ENCODE assay signal across 19 cellular contexts in genomic region chr12:62907561-62907960, GRCh38. TPM values are rescaled to one million over a fixed set of nuclear protein-coding genes. Genes with fewer than 3 reads are reported as not detected.
A peak's percentile ranks its signal among the peaks of the same experiment; 100 is the strongest.
DNase-seq lines count a peak whose midpoint lies in the region; ATAC-seq and TF ChIP-seq lines count a peak whose summit lies in the region.
"Had no signal": no experiment of that assay in that cellular context is flagged by ENCODE, and none has a peak within 500 bp of the region (broad histone marks: within the 10 kb centered on the region; RNA-seq: fewer than 3 reads in every experiment).

No MANE protein-coding gene starts in this region.

- in situ Hi-C loops in transverse colon (cut with MboI; ENCODE audit: low pct_ligation_motif_present in 1 of 4, low pct_unique_long_range_greater_than_20kb in 1 of 4, low sequenced_read_pairs in 3 of 4), result no loop called here

- H3K4me1 ChIP-seq in Loucy (ENCODE audit: insufficient read depth, low read length, poor library complexity, severe bottlenecking) (peaks cover 59% of the 10 kb centered on the region), transverse colon (no peaks in the 10 kb centered on the region)
- H3K4me1 ChIP-seq: Peyer's patch had no signal

- WGBS in transverse colon (ENCODE audit: low coverage in 1 of 2), 2 donors, result 40 to 52% methylated on average over 2 of the region's 2 CpGs

- H2AFZ ChIP-seq in Loucy (ENCODE audit: low read length), result no peak overlapping the region

- intact Hi-C loops in transverse colon (cut with DNase I; ENCODE audit: low total_unique reads), result no loop called here

- H3K36me3 ChIP-seq in Loucy (ENCODE audit: insufficient read depth, low read length) (no peaks in the 10 kb centered on the region), WERI-Rb-1 (peaks cover 3% of the 10 kb centered on the region; the same call in 1 of the 2 replicates), transverse colon (no peaks in the 10 kb centered on the region)
- H3K36me3 ChIP-seq: Peyer's patch had no signal

- no peak for TF ChIP-seq POLR2A in transverse colon (IDR thresholded peaks at IDR 0.05)

- H3K4me3 ChIP-seq in Loucy (ENCODE audit: low read length, poor library complexity, severe bottlenecking) (no peak overlapping the region), WERI-Rb-1 (ENCODE audit: low read depth, low read length) (no peak overlapping the region), transverse colon (no peak overlapping the region)
- H3K4me3 ChIP-seq: Peyer's patch, SK-N-MC had no signal

- no peak for ATAC-seq in HG02885 (IDR thresholded peaks at IDR 0.05; ENCODE audit: poor library complexity, unreplicated experiment)

- peak overlapping the region; percentile 2 for H3K9ac ChIP-seq in Loucy (ENCODE audit: low read depth, low read length, poor library complexity, severe bottlenecking)

- H3K9me3 ChIP-seq in Loucy (ENCODE audit: insufficient read depth, low read depth, low read length) (no peaks in the 10 kb centered on the region), WERI-Rb-1 (ENCODE audit: severe bottlenecking) (no peaks in the 10 kb centered on the region), transverse colon (no peaks in the 10 kb centered on the region)
- H3K9me3 ChIP-seq: Peyer's patch had no signal

- H3K79me2 ChIP-seq in Loucy (ENCODE audit: insufficient read depth, low read length), result peaks cover 66% of the 10 kb centered on the region

- no peak for DNase-seq in WERI-Rb-1
- DNase-seq in superior temporal gyrus (ENCODE audit: extremely low spot score), result peak; percentile 51
- DNase-seq in transverse colon, result no peak
- DNase-seq in dermis blood vessel endothelial cell, result no peak
- DNase-seq: Calu3, DMS79 treated with DMSO at 0.1 percent for 48 hours, NCI-H1092 treated with DMSO at 0.1 percent for 48 hours, NCI-H1436, NCI-H187, NCI-H2081 treated with DMSO at 0.1 percent for 48 hours, NCI-H446, NCI-H524 treated with DMSO at 0.1 percent for 48 hours, Peyer's patch, SIG-M5 had no signal

- H3K27ac ChIP-seq in WERI-Rb-1 (peak overlapping the region; percentile 42), cingulate gyrus (ENCODE audit: low read depth, low read length) (peak overlapping the region; percentile 70), transverse colon (no peak overlapping the region)
- H3K27ac ChIP-seq: HL-60, Peyer's patch, SK-N-MC had no signal

- no peaks in the 10 kb centered on the region for H3K9me2 ChIP-seq in Loucy (replicated peaks; ENCODE audit: low read depth, low read length)

- no peak for TF ChIP-seq CTCF in Loucy (conservative IDR thresholded peaks at IDR 0.05; ENCODE audit: low read length)
- no peak for TF ChIP-seq CTCF in WERI-Rb-1 (IDR thresholded peaks at IDR 0.05; ENCODE audit: low read depth, low read length)
- TF ChIP-seq CTCF in transverse colon (IDR thresholded peaks at IDR 0.05), result no peak

- no peak for TF ChIP-seq EP300 in transverse colon (IDR thresholded peaks at IDR 0.05; ENCODE audit: low read depth)

- H3K27me3 ChIP-seq in Loucy (ENCODE audit: insufficient read depth, low read length, poor library complexity, severe bottlenecking) (no peaks in the 10 kb centered on the region), WERI-Rb-1 (ENCODE audit: insufficient read depth, low read depth, severe bottlenecking) (no peaks in the 10 kb centered on the region), transverse colon (no peaks in the 10 kb centered on the region)
- H3K27me3 ChIP-seq: Peyer's patch had no signal

- no peaks in the 10 kb centered on the region for H4K20me1 ChIP-seq in Loucy (ENCODE audit: insufficient read depth, low read length, poor library complexity, severe bottlenecking)

- no peak overlapping the region for H3K4me2 ChIP-seq in Loucy (ENCODE audit: low read depth, low read length, poor library complexity, severe bottlenecking)

- H3F3A ChIP-seq in Loucy (ENCODE audit: low read depth), result peaks cover 7% of the 10 kb centered on the region

RNA-seq across cellular contexts. Expression of gene PPM1H, which starts 27.4 kb away (rescaled TPM):
- total RNA-seq in transverse colon (1 to 10 TPM in 3 of 4 donors, under 1 TPM in 1; 0.37 to 3.2 (median 2.8) TPM), dermis blood vessel endothelial cell (2.3 and 2.9 TPM in 2 replicates)

Comparison
In these comparisons a context has a peak if more than half of its experiments do, and no peak if none do; other contexts are left out.
1. H3K27ac ChIP-seq: peak in WERI-Rb-1 (single experiment) and cingulate gyrus (single experiment); none in transverse colon (0 of 4).